In genomic region chr9:36928670-36929349, GRCh38 we compare ENCODE assay signal across 8 cellular contexts.
A peak's percentile ranks its signal among the peaks of the same experiment; 100 is the strongest.
DNase-seq lines count a peak whose midpoint lies in the region; ATAC-seq and TF ChIP-seq lines count a peak whose summit lies in the region.

No MANE protein-coding gene starts in this region.

- no peak for TF ChIP-seq CTCF in fibroblast of the aortic adventitia (IDR thresholded peaks at IDR 0.05; ENCODE audit: insufficient read depth, low read length)

- DNase-seq in GDM1 (lab: John Stamatoyannopoulos, UW), result peak; percentile 51
- peak; percentile 55 for DNase-seq in NCI-H526 treated with DMSO at 0.1 percent for 48 hours (lab: John Stamatoyannopoulos, UW)
- peak; percentile 76 for DNase-seq in fibroblast of the aortic adventitia (ENCODE audit: low read depth)
- DNase-seq in C1 segment of cervical spinal cord (lab: John Stamatoyannopoulos, UW), result no peak
- no peak for DNase-seq in DMS114 treated with DMSO at 0.1 percent for 48 hours (lab: John Stamatoyannopoulos, UW; ENCODE audit: unreplicated experiment)

- H3K4me3 ChIP-seq in fibroblast of the aortic adventitia (ENCODE audit: low read depth, low read length), result no peak overlapping the region

- ATAC-seq in GM21786 (IDR thresholded peaks at IDR 0.05; ENCODE audit: unreplicated experiment) (peak; percentile 45), HG02571 (IDR thresholded peaks at IDR 0.05; ENCODE audit: unreplicated experiment) (no peak), GM21381 (IDR thresholded peaks at IDR 0.05; ENCODE audit: unreplicated experiment) (no peak)

Comparison
In these comparisons a context has a peak if more than half of its experiments do, and no peak if none do; other contexts are left out.
1. DNase-seq: peak in GDM1 (single experiment), NCI-H526 treated with DMSO at 0.1 percent for 48 hours (single experiment) and fibroblast of the aortic adventitia (single experiment); none in C1 segment of cervical spinal cord (0 of 14) and DMS114 treated with DMSO at 0.1 percent for 48 hours (single experiment).